ENCODE assay signal across 10 cellular contexts in the genomic region with DNA sequence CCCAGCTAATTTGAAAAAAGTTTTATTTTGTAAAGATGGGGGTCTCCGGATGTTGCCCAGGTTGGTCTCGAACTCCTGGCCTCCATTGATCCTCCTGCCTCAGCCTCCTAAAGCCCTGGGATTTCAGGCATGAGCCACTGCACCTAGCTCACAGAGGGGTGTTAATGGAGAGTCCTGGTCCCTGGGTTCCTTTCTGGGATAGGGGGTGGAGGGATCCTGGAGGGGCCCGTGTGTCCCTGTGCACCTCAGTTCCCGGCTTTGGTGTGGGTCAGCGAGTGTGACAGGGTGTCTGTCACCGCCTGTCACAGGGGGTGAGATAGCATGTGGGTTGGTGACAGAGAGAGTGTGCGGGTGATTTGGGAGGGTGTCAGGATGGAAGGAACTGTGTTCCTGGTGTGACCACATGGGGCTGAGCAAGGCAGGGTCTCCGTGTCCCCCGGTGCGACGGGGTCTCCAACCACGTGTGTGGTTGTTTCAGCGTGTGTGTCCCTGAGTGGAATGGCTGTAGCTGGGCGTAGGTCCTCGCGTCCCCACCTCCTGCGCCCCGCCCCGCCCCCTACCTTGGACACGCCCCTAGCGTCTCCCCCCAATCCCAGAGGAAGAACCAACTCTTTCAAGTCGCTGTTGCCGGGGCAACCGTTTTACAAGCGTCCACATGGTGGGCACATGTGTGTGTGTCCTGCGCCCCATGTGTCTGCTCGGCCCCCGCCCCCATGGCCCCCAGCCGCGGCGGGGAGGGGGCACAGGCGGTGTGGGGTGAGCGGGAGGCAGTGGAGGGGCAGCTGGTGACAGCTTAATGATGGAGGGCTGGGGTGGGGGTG. TPM values are rescaled to one million over a fixed set of nuclear protein-coding genes. Genes with fewer than 3 reads are reported as not detected.
A peak's percentile ranks its signal among the peaks of the same experiment; 100 is the strongest.
DNase-seq lines count a peak whose midpoint lies in the region; ATAC-seq lines count a peak whose summit lies in the region.
"Had no signal": no experiment of that assay in that cellular context is flagged by ENCODE, and none has a peak within 500 bp of the region (broad histone marks: within the 10 kb centered on the region; RNA-seq: fewer than 3 reads in every experiment).

No MANE protein-coding gene starts in this region.

- H3K9me3 Mint-ChIP-seq in activated naive CD8-positive, alpha-beta T cell treated with anti-CD3 and anti-CD28 coated beads for 36 hours: no peaks in the 10 kb centered on the region

- H3K4me3 Mint-ChIP-seq in activated naive CD8-positive, alpha-beta T cell treated with anti-CD3 and anti-CD28 coated beads for 36 hours: peak overlapping the region; percentile 52

- peaks cover 19% of the 10 kb centered on the region for H3K4me1 Mint-ChIP-seq in activated naive CD8-positive, alpha-beta T cell treated with anti-CD3 and anti-CD28 coated beads for 36 hours

- peaks cover 56% of the 10 kb centered on the region for H3K27me3 Mint-ChIP-seq in activated naive CD8-positive, alpha-beta T cell treated with anti-CD3 and anti-CD28 coated beads for 36 hours

- no peak overlapping the region for H3K27ac Mint-ChIP-seq in activated naive CD8-positive, alpha-beta T cell treated with anti-CD3 and anti-CD28 coated beads for 36 hours

- no peaks in the 10 kb centered on the region for H3K36me3 Mint-ChIP-seq in activated naive CD8-positive, alpha-beta T cell treated with anti-CD3 and anti-CD28 coated beads for 36 hours

- peak; percentile 64 for DNase-seq in D341Med (ENCODE audit: low spot score)
- DNase-seq in HUDEP-2 (lab: John Stamatoyannopoulos, UW; ENCODE audit: unreplicated experiment in 76 of 76): peak in 62 of 76 experiments; percentile 26 to 91 (median 63)
- DNase-seq in activated naive CD8-positive, alpha-beta T cell treated with anti-CD3 and anti-CD28 coated beads for 36 hours: peak; percentile 40
- DNase-seq in left kidney (ENCODE audit: low read depth, low spot score): peak; percentile 94
- DNase-seq in NCI-H2029 (lab: John Stamatoyannopoulos, UW): no peak
- no peak for DNase-seq in LoVo (ENCODE audit: low spot score)
- DNase-seq in cortex of kidney (lab: John Stamatoyannopoulos, UW): no peak
- DNase-seq: anterior cingulate cortex had no signal

- no peak for ATAC-seq in GM21825 (IDR thresholded peaks at IDR 0.05; ENCODE audit: unreplicated experiment)

RNA-seq across cellular contexts. Expression of a gene that starts 2.9 kb away (rescaled TPM):
- total RNA-seq in activated naive CD8-positive, alpha-beta T cell treated with anti-CD3 and anti-CD28 coated beads for 36 hours: under 1 TPM; 0.21 to 0.38 TPM
- total RNA-seq: glomerular endothelial cell had no signal

RNA-seq across cellular contexts. Expression of a gene that starts 11.0 kb away (rescaled TPM):
- 100 to 1,000 TPM; 103 to 106 TPM for total RNA-seq in activated naive CD8-positive, alpha-beta T cell treated with anti-CD3 and anti-CD28 coated beads for 36 hours

RNA-seq across cellular contexts. Expression of a gene that starts 17.5 kb away (rescaled TPM):
- 10 to 100 TPM; 14.1 to 14.3 TPM for total RNA-seq in activated naive CD8-positive, alpha-beta T cell treated with anti-CD3 and anti-CD28 coated beads for 36 hours

RNA-seq across cellular contexts. Expression of a gene that starts 37.5 kb away (rescaled TPM):
- total RNA-seq in activated naive CD8-positive, alpha-beta T cell treated with anti-CD3 and anti-CD28 coated beads for 36 hours: not detected
- total RNA-seq: glomerular endothelial cell had no signal

RNA-seq across cellular contexts. Expression of a gene that starts 49.2 kb away (rescaled TPM):
- not detected for total RNA-seq in activated naive CD8-positive, alpha-beta T cell treated with anti-CD3 and anti-CD28 coated beads for 36 hours
- total RNA-seq: glomerular endothelial cell had no signal

Comparison
In these comparisons a context has a peak if more than half of its experiments do, and no peak if none do; other contexts are left out.
1. DNase-seq: peak in D341Med (single experiment), HUDEP-2 (62 of 76), activated naive CD8-positive, alpha-beta T cell treated with anti-CD3 and anti-CD28 coated beads for 36 hours (single experiment) and left kidney (single experiment); none in NCI-H2029 (single experiment), LoVo (single experiment) and cortex of kidney (single experiment).